8 cellular contexts compared by ENCODE assay signal in the genomic region with DNA sequence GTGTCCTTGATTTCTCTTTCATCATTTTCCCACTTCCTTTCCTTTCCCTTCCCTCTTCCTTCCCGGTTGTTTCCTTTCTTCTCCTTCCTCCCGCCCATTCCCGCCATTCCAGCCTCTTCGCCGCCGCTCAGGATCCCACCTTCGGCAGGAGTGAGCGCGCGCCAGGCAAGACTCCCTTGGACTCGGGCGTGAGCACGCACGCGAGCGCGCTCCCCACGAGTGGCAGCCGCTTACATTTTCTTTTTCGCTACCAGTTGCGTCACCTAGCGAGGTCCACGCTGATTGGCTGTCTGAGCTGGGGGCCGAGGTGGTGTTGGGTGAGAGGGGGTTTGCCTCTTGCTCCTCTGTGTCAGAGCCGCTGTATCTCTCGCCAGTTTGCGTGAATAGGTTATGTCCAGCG. TPM values are rescaled to one million over a fixed set of nuclear protein-coding genes. Genes with fewer than 3 reads are reported as not detected.
A peak's percentile ranks its signal among the peaks of the same experiment; 100 is the strongest.
DNase-seq lines count a peak whose midpoint lies in the region; ATAC-seq and TF ChIP-seq lines count a peak whose summit lies in the region.

No MANE protein-coding gene starts in this region.

- ATAC-seq in HG02970 (IDR thresholded peaks at IDR 0.05; ENCODE audit: low FRiP score, unreplicated experiment) (no peak), HG03521 (IDR thresholded peaks at IDR 0.05; ENCODE audit: unreplicated experiment) (no peak)

- H3K36me3 ChIP-seq in mucosa of rectum (ENCODE audit: control insufficient read depth in 2 of 2, insufficient read depth in 2 of 2, low read length in 2 of 2) (no peaks in the 10 kb centered on the region), WERI-Rb-1 (no peaks in the 10 kb centered on the region)

- H3K9ac ChIP-seq in mucosa of rectum (ENCODE audit: low read depth in 1 of 2, low read length in 2 of 2): no peak overlapping the region

- H3K27me3 ChIP-seq in dorsolateral prefrontal cortex (peaks cover 0 to 21% (median 0%) of the 10 kb centered on the region in 45 donors), mucosa of rectum (ENCODE audit: control insufficient read depth in 2 of 2, insufficient read depth in 2 of 2, low read length in 2 of 2) (no peaks in the 10 kb centered on the region), WERI-Rb-1 (ENCODE audit: insufficient read depth, low read depth, severe bottlenecking) (peaks cover 58% of the 10 kb centered on the region)

- H3K4me3 ChIP-seq in dorsolateral prefrontal cortex (peak overlapping the region in 49 of 59 donors; percentile 3 to 65 (median 41)), mucosa of rectum (ENCODE audit: low read length in 2 of 2) (peak overlapping the region; percentile 28 to 56), WERI-Rb-1 (ENCODE audit: low read depth, low read length) (no peak overlapping the region)

- no peaks in the 10 kb centered on the region for H3K9me3 ChIP-seq in mucosa of rectum (ENCODE audit: control insufficient read depth in 2 of 2, low read length in 2 of 2)
- peaks cover 5% of the 10 kb centered on the region for H3K9me3 ChIP-seq in WERI-Rb-1 (ENCODE audit: severe bottlenecking)

- TF ChIP-seq CTCF in dorsolateral prefrontal cortex (IDR thresholded peaks at IDR 0.05 in 54 of 56, conservative IDR thresholded peaks at IDR 0.05 in 2 of 56; ENCODE audit: low read depth in 1 of 56, partially characterized antibody in 56 of 56): no peak
- TF ChIP-seq CTCF in WERI-Rb-1 (IDR thresholded peaks at IDR 0.05; ENCODE audit: low read depth, low read length): no peak

- DNase-seq in GM04503 (ENCODE audit: low read depth) (peak; percentile 27), SHP77 (lab: John Stamatoyannopoulos, UW) (peak; percentile 42 to 52), dorsolateral prefrontal cortex (peak in 9 of 10 donors; percentile 19 to 84 (median 73)), DMS53 treated with DMSO at 0.1 percent for 48 hours (lab: John Stamatoyannopoulos, UW; ENCODE audit: unreplicated experiment) (no peak), WERI-Rb-1 (no peak)

- no peak overlapping the region for H3K27ac ChIP-seq in dorsolateral prefrontal cortex
- no peak overlapping the region for H3K27ac ChIP-seq in mucosa of rectum (ENCODE audit: low read depth in 2 of 2, low read length in 2 of 2)
- no peak overlapping the region for H3K27ac ChIP-seq in WERI-Rb-1

- intact Hi-C loops in dorsolateral prefrontal cortex (cut with DNase I): no loop called here

- no peaks in the 10 kb centered on the region for H3K4me1 ChIP-seq in mucosa of rectum (ENCODE audit: control insufficient read depth in 2 of 2, insufficient read depth in 2 of 2, low read length in 2 of 2)

RNA-seq across cellular contexts. Expression of a gene that starts 11.8 kb away (rescaled TPM):
- total RNA-seq in dorsolateral prefrontal cortex: not detected

RNA-seq across cellular contexts. Expression of a gene that starts 24.9 kb away (rescaled TPM):
- total RNA-seq in dorsolateral prefrontal cortex: 1 to 10 TPM in 1 of 120 experiments, under 1 TPM in 9, not detected in 110; 0.33 to 1.0 (median 0.47) TPM

RNA-seq across cellular contexts. Expression of a gene that starts 39.3 kb away (rescaled TPM):
- 10 to 100 TPM; 20.7 to 61.9 (median 42.4) TPM for total RNA-seq in dorsolateral prefrontal cortex

RNA-seq across cellular contexts. Expression of a gene that starts 51.1 kb away (rescaled TPM):
- 10 to 100 TPM; 35.0 to 77.6 (median 49.7) TPM for total RNA-seq in dorsolateral prefrontal cortex

Comparison
In these comparisons a context has a peak if more than half of its experiments do, and no peak if none do; other contexts are left out.
1. DNase-seq: peak in GM04503 (single experiment), SHP77 (2 of 2) and dorsolateral prefrontal cortex (9 of 10); none in DMS53 treated with DMSO at 0.1 percent for 48 hours (single experiment) and WERI-Rb-1 (single experiment).